1 cellular context compared by ENCODE assay signal in genomic region chr2:121489284-121489683, GRCh38.
A peak's percentile ranks its signal among the peaks of the same experiment; 100 is the strongest.
TF ChIP-seq lines count a peak whose summit lies in the region.

No MANE protein-coding gene starts in this region.

TF ChIP-seq in HepG2, 621 proteins besides CTCF, POLR2A, EP300 and RAD21 (continued from another document):
- TF ChIP-seq THAP9 (CRISPR knock-in tag; IDR thresholded peaks at IDR 0.05; ENCODE audit: borderline replicate concordance): no peak
- peak; percentile 100 for TF ChIP-seq MYNN (CRISPR knock-in tag; IDR thresholded peaks at IDR 0.05; ENCODE audit: low read depth)
- TF ChIP-seq GATAD2A (CRISPR knock-in tag; IDR thresholded peaks at IDR 0.05): peak; percentile 53
- peak; percentile 35; the same call in 1 of the 2 replicates for TF ChIP-seq FOXP1 (IDR thresholded peaks at IDR 0.05)
- TF ChIP-seq FOXP1 (CRISPR knock-in tag; IDR thresholded peaks at IDR 0.05): peak; percentile 65
- TF ChIP-seq NFIC (IDR thresholded peaks at IDR 0.05; ENCODE audit: low read length): peak; percentile 49; the same call in 1 of the 2 replicates
- TF ChIP-seq, protein P1, sequence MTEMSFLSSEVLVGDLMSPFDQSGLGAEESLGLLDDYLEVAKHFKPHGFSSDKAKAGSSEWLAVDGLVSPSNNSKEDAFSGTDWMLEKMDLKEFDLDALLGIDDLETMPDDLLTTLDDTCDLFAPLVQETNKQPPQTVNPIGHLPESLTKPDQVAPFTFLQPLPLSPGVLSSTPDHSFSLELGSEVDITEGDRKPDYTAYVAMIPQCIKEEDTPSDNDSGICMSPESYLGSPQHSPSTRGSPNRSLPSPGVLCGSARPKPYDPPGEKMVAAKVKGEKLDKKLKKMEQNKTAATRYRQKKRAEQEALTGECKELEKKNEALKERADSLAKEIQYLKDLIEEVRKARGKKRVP (CRISPR knock-in tag; IDR thresholded peaks at IDR 0.05): peak in 1 of 2 experiments; percentile 30; a peak in 1 of 4 replicates
- TF ChIP-seq FOXC1 (CRISPR knock-in tag; IDR thresholded peaks at IDR 0.05; ENCODE audit: borderline replicate concordance): no peak
- TF ChIP-seq CEBPB (IDR thresholded peaks at IDR 0.05; ENCODE audit: borderline replicate concordance, low read depth, low read length): 0 out of 2 replicates have a peak, but pooled peaks have one; percentile 54
- 0 out of 2 replicates have a peak, but pooled peaks have one; percentile 11 for TF ChIP-seq ARID3A (IDR thresholded peaks at IDR 0.05; ENCODE audit: low read depth, low read length)
- peak; percentile 36; the same call in 1 of the 2 replicates for TF ChIP-seq FOXA3 (CRISPR knock-in tag; IDR thresholded peaks at IDR 0.05)
- TF ChIP-seq TMF1 (CRISPR knock-in tag; IDR thresholded peaks at IDR 0.05; ENCODE audit: low read depth): no peak
- no peak for TF ChIP-seq ZNF670 (CRISPR knock-in tag; IDR thresholded peaks at IDR 0.05; ENCODE audit: borderline replicate concordance)
- TF ChIP-seq WIZ (CRISPR knock-in tag; IDR thresholded peaks at IDR 0.05): no peak
- TF ChIP-seq, protein P2, sequence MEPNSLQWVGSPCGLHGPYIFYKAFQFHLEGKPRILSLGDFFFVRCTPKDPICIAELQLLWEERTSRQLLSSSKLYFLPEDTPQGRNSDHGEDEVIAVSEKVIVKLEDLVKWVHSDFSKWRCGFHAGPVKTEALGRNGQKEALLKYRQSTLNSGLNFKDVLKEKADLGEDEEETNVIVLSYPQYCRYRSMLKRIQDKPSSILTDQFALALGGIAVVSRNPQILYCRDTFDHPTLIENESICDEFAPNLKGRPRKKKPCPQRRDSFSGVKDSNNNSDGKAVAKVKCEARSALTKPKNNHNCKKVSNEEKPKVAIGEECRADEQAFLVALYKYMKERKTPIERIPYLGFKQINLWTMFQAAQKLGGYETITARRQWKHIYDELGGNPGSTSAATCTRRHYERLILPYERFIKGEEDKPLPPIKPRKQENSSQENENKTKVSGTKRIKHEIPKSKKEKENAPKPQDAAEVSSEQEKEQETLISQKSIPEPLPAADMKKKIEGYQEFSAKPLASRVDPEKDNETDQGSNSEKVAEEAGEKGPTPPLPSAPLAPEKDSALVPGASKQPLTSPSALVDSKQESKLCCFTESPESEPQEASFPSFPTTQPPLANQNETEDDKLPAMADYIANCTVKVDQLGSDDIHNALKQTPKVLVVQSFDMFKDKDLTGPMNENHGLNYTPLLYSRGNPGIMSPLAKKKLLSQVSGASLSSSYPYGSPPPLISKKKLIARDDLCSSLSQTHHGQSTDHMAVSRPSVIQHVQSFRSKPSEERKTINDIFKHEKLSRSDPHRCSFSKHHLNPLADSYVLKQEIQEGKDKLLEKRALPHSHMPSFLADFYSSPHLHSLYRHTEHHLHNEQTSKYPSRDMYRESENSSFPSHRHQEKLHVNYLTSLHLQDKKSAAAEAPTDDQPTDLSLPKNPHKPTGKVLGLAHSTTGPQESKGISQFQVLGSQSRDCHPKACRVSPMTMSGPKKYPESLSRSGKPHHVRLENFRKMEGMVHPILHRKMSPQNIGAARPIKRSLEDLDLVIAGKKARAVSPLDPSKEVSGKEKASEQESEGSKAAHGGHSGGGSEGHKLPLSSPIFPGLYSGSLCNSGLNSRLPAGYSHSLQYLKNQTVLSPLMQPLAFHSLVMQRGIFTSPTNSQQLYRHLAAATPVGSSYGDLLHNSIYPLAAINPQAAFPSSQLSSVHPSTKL (CRISPR knock-in tag; IDR thresholded peaks at IDR 0.05): peak; percentile 49; the same call in 1 of the 2 replicates
- TF ChIP-seq SIX1 (CRISPR knock-in tag; IDR thresholded peaks at IDR 0.05; ENCODE audit: borderline replicate concordance): peak; percentile 38; the same call in 1 of the 2 replicates
- TF ChIP-seq CENPX (CRISPR knock-in tag; IDR thresholded peaks at IDR 0.05): no peak
- TF ChIP-seq SOX13 (IDR thresholded peaks at IDR 0.05): no peak
- TF ChIP-seq SOX13 (CRISPR knock-in tag; conservative IDR thresholded peaks at IDR 0.05 in 1 of 2, IDR thresholded peaks at IDR 0.05 in 1 of 2): 0 out of 4 replicates have a peak, but pooled peaks of 1 of the 2 experiments have one; percentile 19
- TF ChIP-seq TEAD3 (CRISPR knock-in tag; optimal IDR thresholded peaks at IDR 0.05; ENCODE audit: borderline replicate concordance): peak; percentile 18
- no peak for TF ChIP-seq MIER3 (CRISPR knock-in tag; IDR thresholded peaks at IDR 0.05; ENCODE audit: borderline replicate concordance)
- TF ChIP-seq SAP130 (CRISPR knock-in tag; IDR thresholded peaks at IDR 0.05; ENCODE audit: low read depth): peak; percentile 30
- TF ChIP-seq, protein P3, sequence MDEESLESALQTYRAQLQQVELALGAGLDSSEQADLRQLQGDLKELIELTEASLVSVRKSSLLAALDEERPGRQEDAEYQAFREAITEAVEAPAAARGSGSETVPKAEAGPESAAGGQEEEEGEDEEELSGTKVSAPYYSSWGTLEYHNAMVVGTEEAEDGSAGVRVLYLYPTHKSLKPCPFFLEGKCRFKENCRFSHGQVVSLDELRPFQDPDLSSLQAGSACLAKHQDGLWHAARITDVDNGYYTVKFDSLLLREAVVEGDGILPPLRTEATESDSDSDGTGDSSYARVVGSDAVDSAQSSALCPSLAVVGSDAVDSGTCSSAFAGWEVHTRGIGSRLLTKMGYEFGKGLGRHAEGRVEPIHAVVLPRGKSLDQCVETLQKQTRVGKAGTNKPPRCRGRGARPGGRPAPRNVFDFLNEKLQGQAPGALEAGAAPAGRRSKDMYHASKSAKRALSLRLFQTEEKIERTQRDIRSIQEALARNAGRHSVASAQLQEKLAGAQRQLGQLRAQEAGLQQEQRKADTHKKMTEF (CRISPR knock-in tag; IDR thresholded peaks at IDR 0.05): peak; percentile 15; the same call in 1 of the 2 replicates
- no peak for TF ChIP-seq NONO (IDR thresholded peaks at IDR 0.05)
- no peak for TF ChIP-seq NONO (CRISPR knock-in tag; conservative IDR thresholded peaks at IDR 0.05)
